Comparison of ENCODE assay signal across 15 cellular contexts in the genomic region with DNA sequence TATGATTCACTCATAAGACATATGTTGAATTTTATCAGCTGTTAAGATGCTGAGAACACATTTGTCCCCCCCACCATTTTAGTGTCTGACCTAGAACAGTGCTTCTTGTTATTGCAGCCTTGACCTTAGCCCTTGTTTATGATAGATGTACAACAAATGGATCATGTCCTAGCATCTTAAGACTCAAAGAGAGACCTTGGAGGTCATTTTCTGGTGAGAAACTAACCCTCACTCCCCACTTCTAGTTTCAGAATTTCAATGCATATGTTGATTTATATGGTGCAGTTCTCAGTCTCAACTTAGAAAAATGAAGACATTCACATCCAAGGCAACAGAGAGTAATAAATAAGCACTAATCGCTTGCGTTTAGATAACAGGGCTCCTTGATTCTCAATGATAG.
DNase-seq lines count a peak whose midpoint lies in the region; ATAC-seq and TF ChIP-seq lines count a peak whose summit lies in the region.
"Had no signal": no experiment of that assay in that cellular context is flagged by ENCODE, and none has a peak within 500 bp of the region (broad histone marks: within the 10 kb centered on the region; RNA-seq: fewer than 3 reads in every experiment).

No MANE protein-coding gene starts in this region.

- no peaks in the 10 kb centered on the region for H3K27me3 Mint-ChIP-seq in activated CD4-positive, alpha-beta memory T cell treated with anti-CD3 and anti-CD28 coated beads for 36 hours
- H3K27me3 Mint-ChIP-seq in activated CD4-positive, alpha-beta memory T cell treated with anti-CD3 and anti-CD28 coated beads, Interleukin-2, amount 10 ng/mL, durations not matched to agents 7 days and 5 days = no peaks in the 10 kb centered on the region
- no peaks in the 10 kb centered on the region for H3K27me3 Mint-ChIP-seq in activated T-helper 2 cell treated with anti-CD3 and anti-CD28 coated beads, Interferon-gamma antibody, Interleukin-2, Interleukin-4, amounts not matched to agents 10 μg/mL and 5 μg/mL and 100 μg/mL, durations not matched to agents 14 hours and 24 hours and 36 hours (ENCODE audit: low read depth)
- H3K27me3 Mint-ChIP-seq in mesothelial cell of epicardium (ENCODE audit: low read depth) = no peaks in the 10 kb centered on the region
- H3K27me3 Mint-ChIP-seq: CD4-positive, alpha-beta memory T cell had no signal

- TF ChIP-seq CTCF in mesothelial cell of epicardium (IDR thresholded peaks at IDR 0.05; ENCODE audit: unreplicated experiment) = no peak

- ATAC-seq in HG03045 (IDR thresholded peaks at IDR 0.05; ENCODE audit: unreplicated experiment) = no peak

- intact Hi-C loops in activated CD4-positive, alpha-beta memory T cell treated with anti-CD3 and anti-CD28 coated beads for 36 hours (cut with micrococcal nuclease) = loop anchor here (1.0 to 10.0 kb wide), 7 partner anchors 29 to 703 kb away; a partner anchor contains a TSS
- intact Hi-C loops in activated T-helper 2 cell treated with anti-CD3 and anti-CD28 coated beads, Interferon-gamma antibody, Interleukin-2, Interleukin-4, amounts not matched to agents 10 μg/mL and 5 μg/mL and 100 μg/mL, durations not matched to agents 14 hours and 24 hours and 36 hours (cut with micrococcal nuclease) = loop anchor here (1.0 to 10.0 kb wide), 5 partner anchors 38 to 398 kb away; no protein-coding TSS in a partner anchor

- H3K9me3 Mint-ChIP-seq in activated CD4-positive, alpha-beta memory T cell treated with anti-CD3 and anti-CD28 coated beads for 36 hours = peaks cover 19% of the 10 kb centered on the region
- peaks cover 10% of the 10 kb centered on the region for H3K9me3 Mint-ChIP-seq in activated CD4-positive, alpha-beta memory T cell treated with anti-CD3 and anti-CD28 coated beads, Interleukin-2, amount 10 ng/mL, durations not matched to agents 7 days and 5 days
- H3K9me3 Mint-ChIP-seq in activated T-helper 2 cell treated with anti-CD3 and anti-CD28 coated beads, Interferon-gamma antibody, Interleukin-2, Interleukin-4, amounts not matched to agents 10 μg/mL and 5 μg/mL and 100 μg/mL, durations not matched to agents 14 hours and 24 hours and 36 hours = peaks cover 32% of the 10 kb centered on the region
- H3K9me3 Mint-ChIP-seq in mesothelial cell of epicardium = peaks cover 5% of the 10 kb centered on the region

- H3K36me3 Mint-ChIP-seq in activated CD4-positive, alpha-beta memory T cell treated with anti-CD3 and anti-CD28 coated beads for 36 hours = peaks cover 1% of the 10 kb centered on the region
- no peaks in the 10 kb centered on the region for H3K36me3 Mint-ChIP-seq in activated CD4-positive, alpha-beta memory T cell treated with anti-CD3 and anti-CD28 coated beads, Interleukin-2, amount 10 ng/mL, durations not matched to agents 7 days and 5 days (ENCODE audit: low read depth)
- peaks cover 17% of the 10 kb centered on the region for H3K36me3 Mint-ChIP-seq in activated T-helper 2 cell treated with anti-CD3 and anti-CD28 coated beads, Interferon-gamma antibody, Interleukin-2, Interleukin-4, amounts not matched to agents 10 μg/mL and 5 μg/mL and 100 μg/mL, durations not matched to agents 14 hours and 24 hours and 36 hours (ENCODE audit: low read depth)
- no peaks in the 10 kb centered on the region for H3K36me3 Mint-ChIP-seq in mesothelial cell of epicardium

- peak overlapping the region; percentile 46 for H3K27ac Mint-ChIP-seq in activated CD4-positive, alpha-beta memory T cell treated with anti-CD3 and anti-CD28 coated beads for 36 hours
- H3K27ac Mint-ChIP-seq in activated CD4-positive, alpha-beta memory T cell treated with anti-CD3 and anti-CD28 coated beads, Interleukin-2, amount 10 ng/mL, durations not matched to agents 7 days and 5 days = no peak overlapping the region
- peak overlapping the region; percentile 87 for H3K27ac Mint-ChIP-seq in activated T-helper 2 cell treated with anti-CD3 and anti-CD28 coated beads, Interferon-gamma antibody, Interleukin-2, Interleukin-4, amounts not matched to agents 10 μg/mL and 5 μg/mL and 100 μg/mL, durations not matched to agents 14 hours and 24 hours and 36 hours
- H3K27ac Mint-ChIP-seq in mesothelial cell of epicardium = peak overlapping the region; percentile 22
- H3K27ac Mint-ChIP-seq: CD4-positive, alpha-beta memory T cell had no signal

- no peak overlapping the region for H3K4me3 Mint-ChIP-seq in activated CD4-positive, alpha-beta memory T cell treated with anti-CD3 and anti-CD28 coated beads for 36 hours
- no peak overlapping the region for H3K4me3 Mint-ChIP-seq in activated CD4-positive, alpha-beta memory T cell treated with anti-CD3 and anti-CD28 coated beads, Interleukin-2, amount 10 ng/mL, durations not matched to agents 7 days and 5 days
- no peak overlapping the region for H3K4me3 Mint-ChIP-seq in activated T-helper 2 cell treated with anti-CD3 and anti-CD28 coated beads, Interferon-gamma antibody, Interleukin-2, Interleukin-4, amounts not matched to agents 10 μg/mL and 5 μg/mL and 100 μg/mL, durations not matched to agents 14 hours and 24 hours and 36 hours (ENCODE audit: low read depth)
- no peak overlapping the region for H3K4me3 Mint-ChIP-seq in mesothelial cell of epicardium
- H3K4me3 Mint-ChIP-seq: CD4-positive, alpha-beta memory T cell had no signal

- no peak for DNase-seq in activated CD4-positive, alpha-beta memory T cell treated with anti-CD3 and anti-CD28 coated beads for 36 hours
- DNase-seq in activated CD4-positive, alpha-beta memory T cell treated with anti-CD3 and anti-CD28 coated beads, Interleukin-2, amount 10 ng/mL, durations not matched to agents 7 days and 5 days = no peak
- DNase-seq in activated T-helper 2 cell treated with anti-CD3 and anti-CD28 coated beads, Interferon-gamma antibody, Interleukin-2, Interleukin-4, amounts not matched to agents 10 μg/mL and 5 μg/mL and 100 μg/mL, durations not matched to agents 14 hours and 24 hours and 36 hours (ENCODE audit: low spot score) = no peak
- DNase-seq in mesothelial cell of epicardium (ENCODE audit: low spot score in 2 of 2, unreplicated experiment in 2 of 2) (no peak), Ammon's horn (ENCODE audit: low spot score) (no peak), glomerular visceral epithelial cell (ENCODE audit: extremely low spot score) (no peak), NCI-H82 treated with DMSO at 0.1 percent for 48 hours (lab: John Stamatoyannopoulos, UW; ENCODE audit: unreplicated experiment) (no peak)
- DNase-seq: 8988T; CD4-positive, alpha-beta memory T cell; DMS79; NCI-H1436 treated with DMSO at 0.1 percent for 48 hours; NCI-H2081; NCI-H510A; NCI-H82 had no signal

- H3K4me1 Mint-ChIP-seq in activated CD4-positive, alpha-beta memory T cell treated with anti-CD3 and anti-CD28 coated beads for 36 hours (ENCODE audit: low read depth) = peaks cover 30% of the 10 kb centered on the region
- peaks cover 29% of the 10 kb centered on the region for H3K4me1 Mint-ChIP-seq in activated CD4-positive, alpha-beta memory T cell treated with anti-CD3 and anti-CD28 coated beads, Interleukin-2, amount 10 ng/mL, durations not matched to agents 7 days and 5 days
- H3K4me1 Mint-ChIP-seq in activated T-helper 2 cell treated with anti-CD3 and anti-CD28 coated beads, Interferon-gamma antibody, Interleukin-2, Interleukin-4, amounts not matched to agents 10 μg/mL and 5 μg/mL and 100 μg/mL, durations not matched to agents 14 hours and 24 hours and 36 hours (ENCODE audit: low read depth) = peaks cover 42% of the 10 kb centered on the region
- peaks cover 16% of the 10 kb centered on the region for H3K4me1 Mint-ChIP-seq in mesothelial cell of epicardium

- POLR2A ChIA-PET in activated CD4-positive, alpha-beta memory T cell treated with anti-CD3 and anti-CD28 coated beads for 36 hours (lab: Charles Lee) = interaction anchor here (0.7 to 1.6 kb wide), 3 partner anchors 30 to 64 kb away, joined by 3 to 5 read pairs (median 4); no protein-coding TSS in a partner anchor
- POLR2A ChIA-PET in activated CD4-positive, alpha-beta memory T cell treated with anti-CD3 and anti-CD28 coated beads, Interleukin-2, amount 10 ng/mL, durations not matched to agents 7 days and 5 days (lab: Charles Lee) = no interaction called here

- CTCF ChIA-PET in activated CD4-positive, alpha-beta memory T cell treated with anti-CD3 and anti-CD28 coated beads for 36 hours (lab: Charles Lee) = interaction anchor here (1.5 kb wide), 1 partner anchor 34 kb away, joined by 4 read pairs; no protein-coding TSS in a partner anchor
- CTCF ChIA-PET in activated CD4-positive, alpha-beta memory T cell treated with anti-CD3 and anti-CD28 coated beads, Interleukin-2, amount 10 ng/mL, durations not matched to agents 7 days and 5 days (lab: Charles Lee) = interaction anchor here (0.6 kb wide), 1 partner anchor 321 kb away, joined by 4 read pairs; no protein-coding TSS in a partner anchor
